ENCODE assay signal across 14 cellular contexts in genomic region chr3:11150256-11150655, GRCh38. TPM values are rescaled to one million over a fixed set of nuclear protein-coding genes. Genes with fewer than 3 reads are reported as not detected.
A peak's percentile ranks its signal among the peaks of the same experiment; 100 is the strongest.
DNase-seq lines count a peak whose midpoint lies in the region; ATAC-seq and TF ChIP-seq lines count a peak whose summit lies in the region.
"Had no signal": no experiment of that assay in that cellular context is flagged by ENCODE, and none has a peak within 500 bp of the region (broad histone marks: within the 10 kb centered on the region; RNA-seq: fewer than 3 reads in every experiment).

No MANE protein-coding gene starts in this region.

- peak overlapping the region; percentile 11; the same call in 1 of the 2 replicates for H4K91ac ChIP-seq in IMR-90 (ENCODE audit: insufficient read depth, low read depth, low read length)

- in situ Hi-C loops in IMR-90 (cut with MboI; ENCODE audit: low sequenced_read_pairs) = loop anchor here (25.0 kb wide), 1 partner anchor 187 kb away; no protein-coding TSS in a partner anchor

- peaks cover 71% of the 10 kb centered on the region for H3K27me3 Mint-ChIP-seq in activated CD4-positive, alpha-beta T cell treated with anti-CD3 and anti-CD28 coated beads, Interleukin-2, amount 10 ng/mL, durations not matched to agents 7 days and 5 days

- no peak for DNase-seq in IMR-90
- DNase-seq in mesenteric fat pad (ENCODE audit: low spot score) = peak; percentile 87
- no peak for DNase-seq in thoracic aorta (ENCODE audit: low spot score)
- DNase-seq in activated CD4-positive, alpha-beta T cell treated with anti-CD3 and anti-CD28 coated beads, Interleukin-2, amount 10 ng/mL, durations not matched to agents 7 days and 5 days = no peak
- DNase-seq in SK-N-SH = no peak
- DNase-seq: CD4-positive, CD25-positive, alpha-beta regulatory T cell; DMS53; GF-D8; HCEC 1CT; HFFc6 had no signal

- no peak overlapping the region for H2BK120ac ChIP-seq in IMR-90 (ENCODE audit: low read depth, low read length)

- peaks cover 9% of the 10 kb centered on the region for H3K4me1 Mint-ChIP-seq in activated CD4-positive, alpha-beta T cell treated with anti-CD3 and anti-CD28 coated beads, Interleukin-2, amount 10 ng/mL, durations not matched to agents 7 days and 5 days

- H2AK9ac ChIP-seq in IMR-90 (replicated peaks; ENCODE audit: low read depth, low read length, poor library complexity) = no peak overlapping the region

- no peak for TF ChIP-seq RAD21 in IMR-90 (IDR thresholded peaks at IDR 0.05; ENCODE audit: low read length)
- no peak for TF ChIP-seq RAD21 in SK-N-SH (IDR thresholded peaks at IDR 0.05; ENCODE audit: low read length)

- no peak overlapping the region for H3K23ac ChIP-seq in IMR-90 (ENCODE audit: low read depth, low read length)

- no peak overlapping the region for H2BK20ac ChIP-seq in IMR-90 (ENCODE audit: low read depth, low read length)

- peaks cover 16% of the 10 kb centered on the region; the same call in 1 of the 2 replicates for H3K79me2 ChIP-seq in SK-N-SH (ENCODE audit: insufficient read depth)

- no peak overlapping the region for H3K9ac ChIP-seq in BLaER1 treated with 17β-estradiol and CSF1 and Interleukin-3, amounts not matched to agents 10 nM and 100 nM
- no peak overlapping the region for H3K9ac ChIP-seq in IMR-90 (ENCODE audit: low read depth, low read length)
- no peak overlapping the region for H3K9ac ChIP-seq in SK-N-SH

- H3K36me3 Mint-ChIP-seq in activated CD4-positive, alpha-beta T cell treated with anti-CD3 and anti-CD28 coated beads, Interleukin-2, amount 10 ng/mL, durations not matched to agents 7 days and 5 days (ENCODE audit: low read depth) = no peaks in the 10 kb centered on the region
- H3K36me3 Mint-ChIP-seq: CD4-positive, CD25-positive, alpha-beta regulatory T cell had no signal

- no peak overlapping the region for H4K5ac ChIP-seq in IMR-90 (ENCODE audit: low read depth, low read length)

- POLR2A ChIA-PET in IMR-90 (lab: Charles Lee; ENCODE audit: unreplicated experiment) = no interaction called here
- POLR2A ChIA-PET in activated CD4-positive, alpha-beta T cell treated with anti-CD3 and anti-CD28 coated beads, Interleukin-2, amount 10 ng/mL, durations not matched to agents 7 days and 5 days (lab: Charles Lee) = no interaction called here
- POLR2A ChIA-PET in SK-N-SH (lab: Yijun Ruan, JAX) = no interaction called here

- no peak overlapping the region for H2BK15ac ChIP-seq in IMR-90 (ENCODE audit: low read depth, low read length)

- no TSS peak for BruUV-seq in IMR-90 (replicated peaks; lab: Mats Ljungman, UMichigan)

- CTCF ChIA-PET in IMR-90 (lab: Yijun Ruan, JAX) (interaction anchor here (1.3 to 1.7 kb wide), 2 partner anchors 9 to 90 kb away, joined by 4 to 7 read pairs; no protein-coding TSS in a partner anchor), SK-N-SH (lab: Yijun Ruan, JAX) (interaction anchor here (0.9 to 2.6 kb wide), 5 partner anchors 54 to 205 kb away, joined by 3 to 9 read pairs (median 4); no protein-coding TSS in a partner anchor)
- CTCF ChIA-PET in activated CD4-positive, alpha-beta T cell treated with anti-CD3 and anti-CD28 coated beads, Interleukin-2, amount 10 ng/mL, durations not matched to agents 7 days and 5 days (lab: Charles Lee) = interaction anchor here (1.3 kb wide), 1 partner anchor 11 kb away, joined by 4 read pairs; no protein-coding TSS in a partner anchor

- no peak for TF ChIP-seq EP300 in SK-N-SH (IDR thresholded peaks at IDR 0.05; ENCODE audit: borderline replicate concordance in 1 of 2, low read depth in 1 of 2, low read length in 1 of 2)

- H3K4me3 ChIP-seq in BLaER1 treated with 17β-estradiol and CSF1 and Interleukin-3, amounts not matched to agents 10 nM and 100 nM = no peak overlapping the region
- H3K4me3 ChIP-seq in IMR-90 (ENCODE audit: insufficient read depth, low read depth, low read length) (no peak overlapping the region), thoracic aorta (peak overlapping the region; percentile 30), SK-N-SH (ENCODE audit: low read depth in 2 of 2, low read length in 1 of 2) (no peak overlapping the region)
- H3K4me3 ChIP-seq: A549 had no signal

- H3K27me3 ChIP-seq in BLaER1 treated with 17β-estradiol and CSF1 and Interleukin-3, amounts not matched to agents 10 nM and 100 nM = peaks cover 7 to 46% (median 39%) of the 10 kb centered on the region in 11 experiments; a peak in 21 of 22 replicates
- H3K27me3 ChIP-seq in IMR-90 (ENCODE audit: control insufficient read depth, insufficient read depth, low read length) = no peaks in the 10 kb centered on the region
- no peaks in the 10 kb centered on the region for H3K27me3 ChIP-seq in thoracic aorta (replicated peaks; ENCODE audit: insufficient read depth)
- H3K27me3 ChIP-seq in SK-N-SH (ENCODE audit: insufficient read depth) = no peaks in the 10 kb centered on the region

- intact Hi-C loops in IMR-90 (cut with micrococcal nuclease) = no loop called here

- ATAC-seq in IMR-90 (ENCODE audit: low read depth) (no peak), thoracic aorta (ENCODE audit: insufficient number of reproducible peaks, low FRiP score, low read depth) (no peak)
- no peak for ATAC-seq in activated CD4-positive, CD25-positive, alpha-beta regulatory T cell treated with anti-CD3 and anti-CD28 coated beads, Interleukin-2, amount 50 U/mL, for 24 hours
- ATAC-seq: A549, HepG2 had no signal

- no peak overlapping the region for H2AFZ ChIP-seq in IMR-90 (replicated peaks; ENCODE audit: low read length, poor library complexity)
- H2AFZ ChIP-seq in SK-N-SH (ENCODE audit: low read depth) = no peak overlapping the region

- TF ChIP-seq CTCF in IMR-90 (conservative IDR thresholded peaks at IDR 0.05; ENCODE audit: low read depth, low read length) = no peak
- TF ChIP-seq CTCF in thoracic aorta (IDR thresholded peaks at IDR 0.05) = no peak
- TF ChIP-seq CTCF in SK-N-SH (IDR thresholded peaks at IDR 0.05) = no peak

- peaks cover 0 to 66% (median 31%) of the 10 kb centered on the region in 10 experiments; a peak in 17 of 20 replicates for H3K4me1 ChIP-seq in BLaER1 treated with 17β-estradiol and CSF1 and Interleukin-3, amounts not matched to agents 10 nM and 100 nM
- peaks cover 14% of the 10 kb centered on the region for H3K4me1 ChIP-seq in IMR-90 (ENCODE audit: control insufficient read depth, insufficient read depth, low read length)
- H3K4me1 ChIP-seq in thoracic aorta (ENCODE audit: control insufficient read depth in 1 of 2, low read depth in 2 of 2) = peaks cover 5 to 16% of the 10 kb centered on the region in 2 donors
- peaks cover 7 to 10% of the 10 kb centered on the region in 2 experiments; a peak in 3 of 4 replicates for H3K4me1 ChIP-seq in SK-N-SH (ENCODE audit: control insufficient read depth in 1 of 2, insufficient read depth in 2 of 2, low read depth in 1 of 2, low read length in 1 of 2)

- H2BK5ac ChIP-seq in IMR-90 (ENCODE audit: low read depth, low read length, poor library complexity, severe bottlenecking) = no peak overlapping the region

- peak overlapping the region in 6 of 11 experiments; percentile 34 to 83 (median 74); a peak in 12 of 22 replicates for H3K4me2 ChIP-seq in BLaER1 treated with 17β-estradiol and CSF1 and Interleukin-3, amounts not matched to agents 10 nM and 100 nM
- no peak overlapping the region for H3K4me2 ChIP-seq in IMR-90 (ENCODE audit: low read depth, low read length)
- no peak overlapping the region for H3K4me2 ChIP-seq in SK-N-SH
- H3K4me2 ChIP-seq: A549 had no signal

- H4K20me1 ChIP-seq in BLaER1 treated with 17β-estradiol and CSF1 and Interleukin-3, amounts not matched to agents 10 nM and 100 nM = peaks cover 0 to 17% (median 0%) of the 10 kb centered on the region in 11 experiments; a peak in 2 of 22 replicates
- H4K20me1 ChIP-seq in IMR-90 (ENCODE audit: insufficient read depth, low read length) = no peaks in the 10 kb centered on the region
- H4K20me1 ChIP-seq in SK-N-SH (ENCODE audit: insufficient read depth) = no peaks in the 10 kb centered on the region

- no peaks in the 10 kb centered on the region for H3K9me2 ChIP-seq in SK-N-SH

- H3K27ac Mint-ChIP-seq in activated CD4-positive, alpha-beta T cell treated with anti-CD3 and anti-CD28 coated beads, Interleukin-2, amount 10 ng/mL, durations not matched to agents 7 days and 5 days = no peak overlapping the region
- H3K27ac Mint-ChIP-seq: CD4-positive, CD25-positive, alpha-beta regulatory T cell had no signal

- no peak overlapping the region for H3K4ac ChIP-seq in IMR-90 (ENCODE audit: low read depth, low read length)

- no peak overlapping the region for H3K18ac ChIP-seq in IMR-90 (ENCODE audit: low read depth, low read length)

- H2AK5ac ChIP-seq in IMR-90 (ENCODE audit: low read depth, low read length) = no peak overlapping the region

- H3K9me1 ChIP-seq in IMR-90 (ENCODE audit: insufficient read depth, low read length) = peaks cover 19% of the 10 kb centered on the region

- no peaks in the 10 kb centered on the region for H3K36me3 ChIP-seq in BLaER1 treated with 17β-estradiol and CSF1 and Interleukin-3, amounts not matched to agents 10 nM and 100 nM
- no peaks in the 10 kb centered on the region for H3K36me3 ChIP-seq in IMR-90 (ENCODE audit: control insufficient read depth, insufficient read depth, low read length)
- H3K36me3 ChIP-seq in thoracic aorta = no peaks in the 10 kb centered on the region
- no peaks in the 10 kb centered on the region for H3K36me3 ChIP-seq in SK-N-SH (replicated peaks in 1 of 2; ENCODE audit: control insufficient read depth in 1 of 2, insufficient read depth in 2 of 2, low read length in 1 of 2)

- H3K14ac ChIP-seq in IMR-90 (replicated peaks; ENCODE audit: low read depth, low read length) = no peak overlapping the region

- peaks cover 19% of the 10 kb centered on the region for H3F3A ChIP-seq in SK-N-SH (replicated peaks; ENCODE audit: insufficient read depth)

- no peaks in the 10 kb centered on the region for H3K9me3 ChIP-seq in BLaER1 treated with 17β-estradiol and CSF1 and Interleukin-3, amounts not matched to agents 10 nM and 100 nM (replicated peaks in 1 of 11)
- H3K9me3 ChIP-seq in IMR-90 (ENCODE audit: control insufficient read depth, insufficient read depth, low read length) (no peaks in the 10 kb centered on the region), thoracic aorta (no peaks in the 10 kb centered on the region), SK-N-SH (no peaks in the 10 kb centered on the region)
- H3K9me3 ChIP-seq: A549 had no signal

- H3K56ac ChIP-seq in IMR-90 (ENCODE audit: extremely low read depth, insufficient read depth, low read length) = no peak overlapping the region

- H3K4me3 Mint-ChIP-seq in activated CD4-positive, alpha-beta T cell treated with anti-CD3 and anti-CD28 coated beads, Interleukin-2, amount 10 ng/mL, durations not matched to agents 7 days and 5 days = no peak overlapping the region
- H3K4me3 Mint-ChIP-seq: CD4-positive, CD25-positive, alpha-beta regulatory T cell; HFFc6 had no signal

- no CpG with 5 or more reads among the region's 7 CpGs for WGBS in IMR-90 (ENCODE audit: extremely low coverage in 2 of 2, insufficient read length in 1 of 2), 2 experiments
- WGBS in SK-N-SH (ENCODE audit: low lambda C conversion rate) = 96% methylated on average over 6 of the region's 7 CpGs

- H4K8ac ChIP-seq in IMR-90 (ENCODE audit: low read depth in 2 of 2, low read length in 2 of 2) = no peak overlapping the region

- peaks cover 3 to 8% of the 10 kb centered on the region in 2 experiments; a peak in 3 of 4 replicates for H3K79me1 ChIP-seq in IMR-90 (ENCODE audit: low read depth in 1 of 2, low read length in 2 of 2)

- dilution Hi-C loops in IMR-90 (cut with HindIII; ENCODE audit: low sequenced_read_pairs, unreplicated experiment) = no loop called here

- no peak overlapping the region for H3K27ac ChIP-seq in BLaER1 treated with 17β-estradiol and CSF1 and Interleukin-3, amounts not matched to agents 10 nM and 100 nM
- H3K27ac ChIP-seq in IMR-90 (ENCODE audit: insufficient read depth, low read length) (no peak overlapping the region), thoracic aorta (peak overlapping the region; percentile 42 to 81), SK-N-SH (ENCODE audit: low read depth in 2 of 2, low read length in 1 of 2) (no peak overlapping the region)
- H3K27ac ChIP-seq: A549 had no signal

- no peak for TF ChIP-seq POLR2A in IMR-90 (IDR thresholded peaks at IDR 0.05; ENCODE audit: low read depth, low read length)

- no peaks in the 10 kb centered on the region for H3K9me3 Mint-ChIP-seq in activated CD4-positive, alpha-beta T cell treated with anti-CD3 and anti-CD28 coated beads, Interleukin-2, amount 10 ng/mL, durations not matched to agents 7 days and 5 days
- H3K9me3 Mint-ChIP-seq: HFFc6 had no signal

RNA-seq across cellular contexts. Expression of gene HRH1, which starts 4.0 kb away (rescaled TPM):
- total RNA-seq in IMR-90 (2012; rRNA removed) = 13.1 and 16.1 TPM in 2 replicates
- 7.6 and 8.1 TPM in 2 replicates for polyA plus RNA-seq in IMR-90 (2012; rRNA removed)
- polyA plus RNA-seq in IMR-90 (2012; cell fraction: cytosol; rRNA removed) = 3.3 and 4.8 TPM in 2 replicates
- polyA plus RNA-seq in IMR-90 (2012; cell fraction: nucleus; rRNA removed; ENCODE audit: low replicate concordance) = 4.1 and 7.2 TPM in 2 replicates
- total RNA-seq in mesenteric fat pad = 3.8 TPM
- total RNA-seq in thoracic aorta = 10 to 100 TPM; 17.7 to 48.3 TPM
- total RNA-seq in activated CD4-positive, alpha-beta T cell treated with anti-CD3 and anti-CD28 coated beads, Interleukin-2, amount 10 ng/mL, durations not matched to agents 7 days and 5 days = under 1 TPM; 0.25 to 0.27 TPM
- polyA plus RNA-seq in SK-N-SH (2012; rRNA removed) = 6.2 and 7.7 TPM in 2 replicates
- polyA plus RNA-seq in SK-N-SH (2012; cell fraction: cytosol; rRNA removed) = 6.9 and 7.3 TPM in 2 replicates
- polyA plus RNA-seq in SK-N-SH (2012; cell fraction: nucleus; rRNA removed) = 3.6 and 7.6 TPM in 2 replicates
- total RNA-seq: HepG2 had no signal
- polyA plus RNA-seq: HepG2 had no signal

Comparison
In these comparisons a context has a peak if more than half of its experiments do, and no peak if none do; other contexts are left out.
1. H3K27ac ChIP-seq: peak in thoracic aorta (2 of 2); none in BLaER1 treated with 17β-estradiol and CSF1 and Interleukin-3, amounts not matched to agents 10 nM and 100 nM (0 of 11), IMR-90 (single experiment) and SK-N-SH (0 of 2).
2. H3K4me2 ChIP-seq: peak in BLaER1 treated with 17β-estradiol and CSF1 and Interleukin-3, amounts not matched to agents 10 nM and 100 nM (6 of 11); none in IMR-90 (single experiment) and SK-N-SH (single experiment).